24 cellular contexts compared by ENCODE assay signal in genomic region chr3:58495101-58495500, GRCh38. TPM values are rescaled to one million over a fixed set of nuclear protein-coding genes. Genes with fewer than 3 reads are reported as not detected.
DNase-seq lines count a peak whose midpoint lies in the region; ATAC-seq, FAIRE-seq and TF ChIP-seq lines count a peak whose summit lies in the region.
"Had no signal": no experiment of that assay in that cellular context is flagged by ENCODE, and none has a peak within 500 bp of the region (broad histone marks: within the 10 kb centered on the region; RNA-seq: fewer than 3 reads in every experiment).

No MANE protein-coding gene starts in this region.

- peaks cover 75% of the 10 kb centered on the region for H3K4me1 Mint-ChIP-seq in activated naive CD4-positive, alpha-beta T cell treated with anti-CD3 and anti-CD28 coated beads, Interleukin-2, amount 50 U/mL, for 24 hours
- H3K4me1 Mint-ChIP-seq in astrocyte (ENCODE audit: low read depth, unreplicated experiment) (peaks cover 21% of the 10 kb centered on the region), memory B cell (peaks cover 37% of the 10 kb centered on the region)
- H3K4me1 Mint-ChIP-seq in activated T-cell treated with anti-CD3 and anti-CD28 coated beads, Interleukin-2, amount 50 U/mL, for 24 hours (ENCODE audit: low read depth): peaks cover 67% of the 10 kb centered on the region

- no peaks in the 10 kb centered on the region for H3K36me3 ChIP-seq in astrocyte (ENCODE audit: insufficient read depth, low read length)
- H3K36me3 ChIP-seq: ascending aorta, MG63, tibial artery had no signal

- H3K4me1 ChIP-seq in astrocyte (ENCODE audit: insufficient read depth, low read length): peaks cover 31% of the 10 kb centered on the region

- no peak overlapping the region for H2AFZ ChIP-seq in astrocyte (ENCODE audit: low read depth, low read length)

- H3K27ac ChIP-seq in astrocyte (ENCODE audit: low read depth, low read length): no peak overlapping the region
- H3K27ac ChIP-seq: 22Rv1, ascending aorta, tibial artery had no signal

- H4K20me1 ChIP-seq in astrocyte (ENCODE audit: insufficient read depth, low read length): peaks cover 59% of the 10 kb centered on the region

- H3K9ac ChIP-seq in astrocyte (ENCODE audit: low read length): no peak overlapping the region

- TF ChIP-seq CTCF in astrocyte (IDR thresholded peaks at IDR 0.05; ENCODE audit: insufficient read depth, low read depth, low read length): no peak

- peaks cover 7% of the 10 kb centered on the region for H3K36me3 Mint-ChIP-seq in activated naive CD4-positive, alpha-beta T cell treated with anti-CD3 and anti-CD28 coated beads, Interleukin-2, amount 50 U/mL, for 24 hours
- no peaks in the 10 kb centered on the region for H3K36me3 Mint-ChIP-seq in astrocyte (ENCODE audit: low read depth, unreplicated experiment)
- H3K36me3 Mint-ChIP-seq in memory B cell: peaks cover 7% of the 10 kb centered on the region
- H3K36me3 Mint-ChIP-seq in activated T-cell treated with anti-CD3 and anti-CD28 coated beads, Interleukin-2, amount 50 U/mL, for 24 hours (ENCODE audit: low read depth): peaks cover 13% of the 10 kb centered on the region

- no peaks in the 10 kb centered on the region for H3K27me3 Mint-ChIP-seq in activated naive CD4-positive, alpha-beta T cell treated with anti-CD3 and anti-CD28 coated beads, Interleukin-2, amount 50 U/mL, for 24 hours
- H3K27me3 Mint-ChIP-seq in astrocyte (ENCODE audit: low read depth, unreplicated experiment) (no peaks in the 10 kb centered on the region), memory B cell (no peaks in the 10 kb centered on the region)
- no peaks in the 10 kb centered on the region for H3K27me3 Mint-ChIP-seq in activated T-cell treated with anti-CD3 and anti-CD28 coated beads, Interleukin-2, amount 50 U/mL, for 24 hours
- H3K27me3 Mint-ChIP-seq: CD4-positive, alpha-beta T cell had no signal

- no peaks in the 10 kb centered on the region for H3K9me3 ChIP-seq in astrocyte (ENCODE audit: insufficient read depth, low read depth, low read length)
- H3K9me3 ChIP-seq: ascending aorta, MG63, tibial artery had no signal

- no peak for DNase-seq in activated naive CD4-positive, alpha-beta T cell treated with anti-CD3 and anti-CD28 coated beads, Interleukin-2, amount 50 U/mL, for 16 hours
- DNase-seq in astrocyte (ENCODE audit: low read depth) (peak; percentile 52), memory B cell (ENCODE audit: low spot score in 2 of 2) (no peak), ecto neural progenitor cell (ENCODE audit: low spot score) (no peak), NK-92 (lab: John Stamatoyannopoulos, UW; ENCODE audit: unreplicated experiment) (no peak)
- DNase-seq in activated T-cell treated with anti-CD3 and anti-CD28 coated beads, Interleukin-2, amount 50 U/mL, for 24 hours: no peak
- DNase-seq: activated CD8-positive, alpha-beta memory T cell treated with anti-CD3 and anti-CD28 coated beads, Interleukin-2, amount 50 U/mL, for 4 hours; CD4-positive, alpha-beta T cell; erythroblast; islet precursor cell; MG63; midbrain; NCI-H1694; NCI-H446 treated with DMSO at 0.1 percent for 48 hours; SIG-M5; stimulated activated CD4-positive, alpha-beta T cell treated with anti-CD3 and anti-CD28 coated beads, Interleukin-4, amount 100 ng/mL, for 24 hours; tibial artery had no signal

- peak overlapping the region; percentile 11 for H3K4me3 Mint-ChIP-seq in activated naive CD4-positive, alpha-beta T cell treated with anti-CD3 and anti-CD28 coated beads, Interleukin-2, amount 50 U/mL, for 24 hours
- H3K4me3 Mint-ChIP-seq in astrocyte (ENCODE audit: unreplicated experiment) (no peak overlapping the region), memory B cell (no peak overlapping the region)
- no peak overlapping the region for H3K4me3 Mint-ChIP-seq in activated T-cell treated with anti-CD3 and anti-CD28 coated beads, Interleukin-2, amount 50 U/mL, for 24 hours

- no peaks in the 10 kb centered on the region for H3K27me3 ChIP-seq in astrocyte (ENCODE audit: insufficient read depth, low read length)
- H3K27me3 ChIP-seq: ascending aorta, MG63, tibial artery had no signal

- ATAC-seq in memory B cell (ENCODE audit: low read depth): no peak
- no peak for ATAC-seq in HG03039 (IDR thresholded peaks at IDR 0.05; ENCODE audit: unreplicated experiment)

- H3K9me3 Mint-ChIP-seq in activated naive CD4-positive, alpha-beta T cell treated with anti-CD3 and anti-CD28 coated beads, Interleukin-2, amount 50 U/mL, for 24 hours: no peaks in the 10 kb centered on the region
- no peaks in the 10 kb centered on the region for H3K9me3 Mint-ChIP-seq in astrocyte (ENCODE audit: unreplicated experiment)
- H3K9me3 Mint-ChIP-seq in memory B cell: no peaks in the 10 kb centered on the region
- no peaks in the 10 kb centered on the region for H3K9me3 Mint-ChIP-seq in activated T-cell treated with anti-CD3 and anti-CD28 coated beads, Interleukin-2, amount 50 U/mL, for 24 hours
- H3K9me3 Mint-ChIP-seq: CD4-positive, alpha-beta T cell had no signal

- peak overlapping the region; percentile 41 for H3K4me2 ChIP-seq in astrocyte (ENCODE audit: low read length)

- peaks cover 64% of the 10 kb centered on the region for H3K79me2 ChIP-seq in astrocyte (ENCODE audit: insufficient read depth, low read length)

- no peak overlapping the region for H3K27ac Mint-ChIP-seq in activated naive CD4-positive, alpha-beta T cell treated with anti-CD3 and anti-CD28 coated beads, Interleukin-2, amount 50 U/mL, for 24 hours
- H3K27ac Mint-ChIP-seq in astrocyte (ENCODE audit: unreplicated experiment) (no peak overlapping the region), memory B cell (peak overlapping the region; percentile 31)
- no peak overlapping the region for H3K27ac Mint-ChIP-seq in activated T-cell treated with anti-CD3 and anti-CD28 coated beads, Interleukin-2, amount 50 U/mL, for 24 hours
- H3K27ac Mint-ChIP-seq: CD4-positive, alpha-beta T cell had no signal

- H3K4me3 ChIP-seq in astrocyte (ENCODE audit: insufficient read depth, low read depth, low read length): no peak overlapping the region
- H3K4me3 ChIP-seq: ascending aorta, MG63, tibial artery had no signal

- FAIRE-seq in astrocyte (lab: Jason Lieb, UNC): peak; percentile 78
- FAIRE-seq: colon, GM12891, H54 had no signal

RNA-seq across cellular contexts. Expression of gene KCTD6, which starts 3.2 kb away (rescaled TPM):
- 7.9 and 10.0 TPM in 2 replicates for total RNA-seq in astrocyte

RNA-seq across cellular contexts. Expression of gene ACOX2, which starts 41.9 kb away (rescaled TPM):
- 2.2 and 2.7 TPM in 2 replicates for total RNA-seq in astrocyte
- total RNA-seq: CD4-positive, alpha-beta T cell had no signal
